In genomic region chr20:44234566-44235317, GRCh38 we compare ENCODE assay signal across 29 cellular contexts. TPM values are rescaled to one million over a fixed set of nuclear protein-coding genes. Genes with fewer than 3 reads are reported as not detected.
"Had no signal": no experiment of that assay in that cellular context is flagged by ENCODE, and none has a peak within 500 bp of the region (broad histone marks: within the 10 kb centered on the region; RNA-seq: fewer than 3 reads in every experiment).

No MANE protein-coding gene starts in this region.

- H3K4me2 ChIP-seq: neural progenitor cell had no signal

- DNase-seq: activated CD4-positive, alpha-beta memory T cell treated with anti-CD3 and anti-CD28 coated beads for 36 hours; activated CD4-positive, alpha-beta T cell treated with anti-CD3 and anti-CD28 coated beads for 36 hours; activated CD8-positive, alpha-beta memory T cell treated with anti-CD3 and anti-CD28 coated beads, Interleukin-2, amount 50 U/mL, for 4 hours; activated gamma-delta T cell treated with Interleukin-2 at 50 U/mL for 16 hours; amniotic stem cell; effector memory CD4-positive, alpha-beta T cell; heart right ventricle; left lung; mucosa of descending colon; naive B cell; stimulated activated CD4-positive, alpha-beta T cell treated with anti-CD3 and anti-CD28 coated beads, Interleukin-2, amount 100 ng/mL, for 24 hours; stimulated activated naive CD4-positive, alpha-beta T cell treated with Interleukin-2 at 50 U/mL for 16 hours; substantia nigra; tibial artery had no signal

- FAIRE-seq: endothelial cell of umbilical vein had no signal

- H2AFZ ChIP-seq: neural progenitor cell had no signal

- H3K27me3 ChIP-seq: cardiac muscle cell, esophagus muscularis mucosa, heart right ventricle, left lung, neural progenitor cell, right atrium auricular region, tibial artery had no signal

- H3K27ac Mint-ChIP-seq: activated CD4-positive, alpha-beta memory T cell treated with anti-CD3 and anti-CD28 coated beads for 36 hours; activated CD4-positive, alpha-beta T cell treated with anti-CD3 and anti-CD28 coated beads for 36 hours; activated T-helper 1 cell treated with anti-CD3 and anti-CD28 coated beads, Interleukin-12 subunit alpha, Interleukin-12 subunit beta, Interleukin-2, Interleukin-4 antibody, amounts not matched to agents 30 ng/mL and 10 ng/mL and 1 ng/mL, durations not matched to agents 14 hours and 24 hours and 36 hours; dendritic cell treated with granulocyte-macrophage colony-stimulating factor and Interleukin-4, amounts not matched to agents 40 ng/mL and 50 ng/mL, for 4 days; naive B cell; neural progenitor cell had no signal

- H3K9ac ChIP-seq: neural progenitor cell had no signal

- H3K4me1 Mint-ChIP-seq: naive B cell had no signal

- H3K27me3 Mint-ChIP-seq: activated CD4-positive, alpha-beta memory T cell treated with anti-CD3 and anti-CD28 coated beads for 36 hours; activated CD4-positive, alpha-beta T cell treated with anti-CD3 and anti-CD28 coated beads for 36 hours; dendritic cell treated with granulocyte-macrophage colony-stimulating factor and Interleukin-4, amounts not matched to agents 40 ng/mL and 50 ng/mL, for 4 days had no signal

- H3K9me3 Mint-ChIP-seq: activated CD4-positive, alpha-beta memory T cell treated with anti-CD3 and anti-CD28 coated beads for 36 hours; activated naive CD4-positive, alpha-beta T cell treated with anti-CD3 and anti-CD28 coated beads, Interleukin-2, amount 50 U/mL, for 72 hours; activated T-helper 1 cell treated with anti-CD3 and anti-CD28 coated beads, Interleukin-12 subunit alpha, Interleukin-12 subunit beta, Interleukin-2, Interleukin-4 antibody, amounts not matched to agents 30 ng/mL and 10 ng/mL and 1 ng/mL, durations not matched to agents 14 hours and 24 hours and 36 hours; dendritic cell treated with granulocyte-macrophage colony-stimulating factor and Interleukin-4, amounts not matched to agents 40 ng/mL and 50 ng/mL, for 4 days; neural progenitor cell had no signal

- H3K4me3 ChIP-seq: cardiac muscle cell, esophagus muscularis mucosa, heart right ventricle, left lung, mucosa of descending colon, neural progenitor cell, prostate gland, right atrium auricular region, tibial artery had no signal

- H3K9me3 ChIP-seq: mucosa of descending colon, prostate gland, right atrium auricular region, tibial artery had no signal

- H3K36me3 ChIP-seq: cardiac muscle cell, esophagus muscularis mucosa, heart right ventricle, left lung, neural progenitor cell, prostate gland, right atrium auricular region, tibial artery had no signal

- H3K27ac ChIP-seq: cardiac muscle cell, esophagus muscularis mucosa, heart right ventricle, left lung, neural progenitor cell, prostate gland, right atrium auricular region, tibial artery had no signal

- H3K4me1 ChIP-seq: esophagus muscularis mucosa, heart right ventricle, left lung, prostate gland, right atrium auricular region, tibial artery had no signal

- ATAC-seq: activated CD4-positive, alpha-beta T cell treated with anti-CD3 and anti-CD28 coated beads for 36 hours; activated naive CD4-positive, alpha-beta T cell treated with anti-CD3 and anti-CD28 coated beads, Interleukin-2, amount 50 U/mL, for 72 hours; heart right ventricle; left lung; mucosa of descending colon had no signal

- H3K4me3 Mint-ChIP-seq: activated CD4-positive, alpha-beta memory T cell treated with anti-CD3 and anti-CD28 coated beads for 36 hours; activated CD4-positive, alpha-beta T cell treated with anti-CD3 and anti-CD28 coated beads for 36 hours; activated T-helper 1 cell treated with anti-CD3 and anti-CD28 coated beads, Interleukin-12 subunit alpha, Interleukin-12 subunit beta, Interleukin-2, Interleukin-4 antibody, amounts not matched to agents 30 ng/mL and 10 ng/mL and 1 ng/mL, durations not matched to agents 14 hours and 24 hours and 36 hours; dendritic cell treated with granulocyte-macrophage colony-stimulating factor and Interleukin-4, amounts not matched to agents 40 ng/mL and 50 ng/mL, for 4 days; naive B cell; neural progenitor cell had no signal

RNA-seq across cellular contexts. Expression of gene GDAP1L1, which starts 12.4 kb away (rescaled TPM):
- total RNA-seq: activated CD4-positive, alpha-beta memory T cell treated with anti-CD3 and anti-CD28 coated beads for 36 hours; activated naive CD4-positive, alpha-beta T cell treated with anti-CD3 and anti-CD28 coated beads, Interleukin-2, amount 50 U/mL, for 72 hours; chondrocyte; endothelial cell of umbilical vein; kidney epithelial cell; left lung; lung microvascular endothelial cell; osteocyte; skeletal muscle tissue; T-helper 2 cell treated with Interferon-gamma antibody and Interleukin-4, amounts not matched to agents 100 ng/mL and 5 ng/mL, for 36 hours had no signal
- polyA plus RNA-seq: endothelial cell of umbilical vein had no signal

RNA-seq across cellular contexts. Expression of gene JPH2, which starts 47.8 kb away (rescaled TPM):
- total RNA-seq: activated CD4-positive, alpha-beta memory T cell treated with anti-CD3 and anti-CD28 coated beads for 36 hours; activated T-helper 1 cell treated with anti-CD3 and anti-CD28 coated beads, Interleukin-12 subunit alpha, Interleukin-12 subunit beta, Interleukin-2, Interleukin-4 antibody, amounts not matched to agents 30 ng/mL and 10 ng/mL and 1 ng/mL, durations not matched to agents 14 hours and 24 hours and 36 hours; endothelial cell of umbilical vein; lung microvascular endothelial cell; T-helper 2 cell treated with Interferon-gamma antibody and Interleukin-4, amounts not matched to agents 100 ng/mL and 5 ng/mL, for 36 hours had no signal
- polyA plus RNA-seq: endothelial cell of umbilical vein had no signal
